In genomic region chr11:75474878-75475766, GRCh38 we compare ENCODE assay signal across 8 cellular contexts. TPM values are rescaled to one million over a fixed set of nuclear protein-coding genes. Genes with fewer than 3 reads are reported as not detected.
DNase-seq lines count a peak whose midpoint lies in the region; ATAC-seq and TF ChIP-seq lines count a peak whose summit lies in the region.

No MANE protein-coding gene starts in this region.

- H3K4me3 ChIP-seq in WERI-Rb-1 (ENCODE audit: low read depth, low read length) = no peak overlapping the region

- H3K27ac ChIP-seq in WERI-Rb-1 = peak overlapping the region; percentile 87

- ATAC-seq in Right ventricle myocardium inferior = peak; percentile 21
- no peak for ATAC-seq in HG02840 (IDR thresholded peaks at IDR 0.05; ENCODE audit: low FRiP score, unreplicated experiment)
- ATAC-seq in GM21737 (IDR thresholded peaks at IDR 0.05; ENCODE audit: unreplicated experiment) = no peak

- H3K9me3 ChIP-seq in WERI-Rb-1 (ENCODE audit: severe bottlenecking) = no peaks in the 10 kb centered on the region

- DNase-seq in Right ventricle myocardium inferior (ENCODE audit: missing footprints) (no peak), cardiac septum (ENCODE audit: low spot score) (no peak), WERI-Rb-1 (peak; percentile 90), mucosa of gallbladder (ENCODE audit: low spot score) (peak; percentile 44)
- DNase-seq in central memory CD4-positive, alpha-beta T cell = peak; percentile 39
- peak; percentile 20 to 52 (median 43) for DNase-seq in stimulated activated naive CD4-positive, alpha-beta T cell (lab: John Stamatoyannopoulos, UW)

- TF ChIP-seq CTCF in WERI-Rb-1 (IDR thresholded peaks at IDR 0.05; ENCODE audit: low read depth, low read length) = no peak

- intact Hi-C loops in Right ventricle myocardium inferior (cut with DNase I) = no loop called here
- intact Hi-C loops in cardiac septum (cut with DNase I) = no loop called here

- peaks cover 33% of the 10 kb centered on the region for H3K36me3 ChIP-seq in WERI-Rb-1

- H3K27me3 ChIP-seq in WERI-Rb-1 (ENCODE audit: insufficient read depth, low read depth, severe bottlenecking) = no peaks in the 10 kb centered on the region

RNA-seq across cellular contexts. Expression of gene KLHL35, which starts 42.1 kb away (rescaled TPM):
- total RNA-seq in Right ventricle myocardium inferior = 0.68 TPM
- 0.75 TPM for total RNA-seq in cardiac septum
- total RNA-seq in mucosa of gallbladder = 1.4 TPM

RNA-seq across cellular contexts. Expression of gene GDPD5, which starts 50.6 kb away (rescaled TPM):
- total RNA-seq in Right ventricle myocardium inferior (7.7 TPM), cardiac septum (6.9 TPM), mucosa of gallbladder (16.7 TPM)

Comparison
In these comparisons a context has a peak if more than half of its experiments do, and no peak if none do; other contexts are left out.
1. DNase-seq: peak in WERI-Rb-1 (single experiment), central memory CD4-positive, alpha-beta T cell (single experiment), mucosa of gallbladder (single experiment) and stimulated activated naive CD4-positive, alpha-beta T cell (6 of 6); none in Right ventricle myocardium inferior (single experiment) and cardiac septum (single experiment).